In the genomic region with DNA sequence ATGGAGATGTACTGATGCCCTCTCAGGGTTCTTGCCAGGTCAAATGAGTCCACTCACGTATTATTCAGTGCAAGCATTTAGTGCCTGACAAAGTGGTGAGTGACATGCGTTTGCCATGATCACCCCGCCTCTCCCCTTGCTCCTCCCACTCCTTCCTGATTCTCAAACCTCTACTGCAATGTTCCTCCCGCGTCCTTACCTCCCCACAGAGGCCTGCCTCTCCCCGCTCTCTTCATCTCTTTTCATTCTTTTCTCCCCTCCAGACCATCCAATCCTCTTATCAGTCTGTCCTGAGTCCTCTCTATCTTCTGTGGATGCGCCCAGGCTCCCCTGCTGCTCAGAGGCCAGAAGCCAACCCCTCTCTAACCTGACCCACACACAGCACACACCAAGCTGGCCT, we compare ENCODE assay signal across 1 cellular context.
TF ChIP-seq lines count a peak whose summit lies in the region.

No MANE protein-coding gene starts in this region.

TF ChIP-seq in K562, 482 proteins besides CTCF, POLR2A, EP300 and RAD21 (continued from another document):
- no peak for TF ChIP-seq RERE (CRISPR knock-in tag; IDR thresholded peaks at IDR 0.05; ENCODE audit: borderline replicate concordance)
- TF ChIP-seq SIRT6 (IDR thresholded peaks at IDR 0.05; ENCODE audit: low read depth, low read length) = no peak
- TF ChIP-seq ZNF133 (CRISPR knock-in tag; IDR thresholded peaks at IDR 0.05) = no peak
- TF ChIP-seq THRA (IDR thresholded peaks at IDR 0.05) = no peak; the same call in 1 of the 2 replicates
- TF ChIP-seq POLR3A (IDR thresholded peaks at IDR 0.05; ENCODE audit: borderline replicate concordance, extremely low read depth, insufficient read depth, insufficient read length) = no peak
- TF ChIP-seq MAZ (CRISPR knock-in tag; conservative IDR thresholded peaks at IDR 0.05 in 1 of 2, IDR thresholded peaks at IDR 0.05 in 1 of 2) = no peak
- TF ChIP-seq RNF2 (IDR thresholded peaks at IDR 0.05) = no peak
- no peak for TF ChIP-seq ASH1L (IDR thresholded peaks at IDR 0.05; ENCODE audit: borderline replicate concordance, low read depth, partially characterized antibody)
- TF ChIP-seq, protein P1, sequence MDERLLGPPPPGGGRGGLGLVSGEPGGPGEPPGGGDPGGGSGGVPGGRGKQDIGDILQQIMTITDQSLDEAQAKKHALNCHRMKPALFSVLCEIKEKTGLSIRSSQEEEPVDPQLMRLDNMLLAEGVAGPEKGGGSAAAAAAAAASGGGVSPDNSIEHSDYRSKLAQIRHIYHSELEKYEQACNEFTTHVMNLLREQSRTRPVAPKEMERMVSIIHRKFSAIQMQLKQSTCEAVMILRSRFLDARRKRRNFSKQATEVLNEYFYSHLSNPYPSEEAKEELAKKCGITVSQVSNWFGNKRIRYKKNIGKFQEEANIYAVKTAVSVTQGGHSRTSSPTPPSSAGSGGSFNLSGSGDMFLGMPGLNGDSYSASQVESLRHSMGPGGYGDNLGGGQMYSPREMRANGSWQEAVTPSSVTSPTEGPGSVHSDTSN (CRISPR knock-in tag; IDR thresholded peaks at IDR 0.05; ENCODE audit: low read depth) = peak; percentile 40; the same call in 1 of the 2 replicates
- TF ChIP-seq, protein P1 (tag; conservative IDR thresholded peaks at IDR 0.05; ENCODE audit: low read depth) = peak; percentile 93
